29 cellular contexts compared by ENCODE assay signal in the genomic region with DNA sequence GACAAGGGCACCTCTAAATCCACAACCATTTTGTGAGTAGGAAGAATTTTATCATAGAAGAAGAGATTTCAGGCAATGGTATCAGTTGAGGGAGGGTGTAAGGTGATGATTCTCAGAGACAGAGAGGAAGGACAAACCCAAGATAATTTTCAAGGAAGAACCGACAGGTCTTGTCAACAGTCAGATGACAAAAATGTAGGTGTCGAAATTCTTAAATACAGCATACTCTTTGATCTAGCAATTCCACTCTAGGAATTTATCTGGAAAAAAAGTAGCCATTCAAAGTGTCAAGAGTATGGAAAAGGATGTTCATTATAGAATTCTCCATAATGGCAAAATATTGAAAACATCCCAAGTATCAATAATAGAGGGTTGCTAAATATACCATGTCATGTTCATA.
"Had no signal": no experiment of that assay in that cellular context is flagged by ENCODE, and none has a peak within 500 bp of the region (broad histone marks: within the 10 kb centered on the region; RNA-seq: fewer than 3 reads in every experiment).

No MANE protein-coding gene starts in this region.

- H3K27me3 Mint-ChIP-seq: activated CD4-positive, alpha-beta T cell treated with anti-CD3 and anti-CD28 coated beads for 36 hours; activated naive CD8-positive, alpha-beta T cell had no signal

- H3K27ac Mint-ChIP-seq: activated CD4-positive, alpha-beta memory T cell treated with anti-CD3 and anti-CD28 coated beads for 36 hours; activated CD4-positive, alpha-beta T cell treated with anti-CD3 and anti-CD28 coated beads for 36 hours; activated CD4-positive, alpha-beta T cell treated with anti-CD3 and anti-CD28 coated beads, Interleukin-2, amount 10 ng/mL, durations not matched to agents 24 days and 14 days; activated CD8-positive, alpha-beta memory T cell treated with anti-CD3 and anti-CD28 coated beads, Interleukin-2, amount 10 ng/mL, durations not matched to agents 7 days and 5 days; activated CD8-positive, alpha-beta T cell treated with anti-CD3 and anti-CD28 coated beads, Interleukin-2, amount 10 ng/mL, durations not matched to agents 7 days and 5 days; activated naive CD8-positive, alpha-beta T cell had no signal

- H3K4me3 Mint-ChIP-seq: activated CD4-positive, alpha-beta memory T cell treated with anti-CD3 and anti-CD28 coated beads for 36 hours; activated CD4-positive, alpha-beta T cell treated with anti-CD3 and anti-CD28 coated beads for 36 hours; activated CD4-positive, alpha-beta T cell treated with anti-CD3 and anti-CD28 coated beads, Interleukin-2, amount 10 ng/mL, durations not matched to agents 24 days and 14 days; activated CD8-positive, alpha-beta memory T cell treated with anti-CD3 and anti-CD28 coated beads, Interleukin-2, amount 10 ng/mL, durations not matched to agents 7 days and 5 days; activated CD8-positive, alpha-beta T cell treated with anti-CD3 and anti-CD28 coated beads, Interleukin-2, amount 10 ng/mL, durations not matched to agents 7 days and 5 days; activated naive CD8-positive, alpha-beta T cell had no signal

- H3K27ac ChIP-seq: brain microvascular endothelial cell, colonic mucosa, esophagus muscularis mucosa, foreskin keratinocyte, gastrocnemius medialis had no signal

- H3K36me3 Mint-ChIP-seq: activated CD4-positive, alpha-beta memory T cell treated with anti-CD3 and anti-CD28 coated beads for 36 hours; activated CD8-positive, alpha-beta memory T cell treated with anti-CD3 and anti-CD28 coated beads, Interleukin-2, amount 10 ng/mL, durations not matched to agents 7 days and 5 days; activated naive CD8-positive, alpha-beta T cell had no signal

- H3K9me3 ChIP-seq: colonic mucosa, esophagus muscularis mucosa, gastrocnemius medialis, heart left ventricle had no signal

- H3K36me3 ChIP-seq: brain microvascular endothelial cell, colonic mucosa, esophagus muscularis mucosa, gastrocnemius medialis, heart left ventricle had no signal

- DNase-seq: activated CD4-positive, alpha-beta memory T cell treated with anti-CD3 and anti-CD28 coated beads for 36 hours; activated CD4-positive, alpha-beta T cell treated with anti-CD3 and anti-CD28 coated beads for 36 hours; activated CD4-positive, alpha-beta T cell treated with anti-CD3 and anti-CD28 coated beads, Interleukin-2, amount 10 ng/mL, durations not matched to agents 24 days and 14 days; activated CD4-positive, CD25-positive, alpha-beta regulatory T cell; activated CD4-positive, CD25-positive, alpha-beta regulatory T cell treated with anti-CD3 and anti-CD28 coated beads, Interleukin-2, amount 50 U/mL, for 72 hours; activated CD8-positive, alpha-beta memory T cell treated with anti-CD3 and anti-CD28 coated beads, Interleukin-2, amount 10 ng/mL, durations not matched to agents 7 days and 5 days; activated CD8-positive, alpha-beta memory T cell treated with anti-CD3 and anti-CD28 coated beads, Interleukin-2, amount 50 U/mL, for 4 hours; activated CD8-positive, alpha-beta T cell treated with anti-CD3 and anti-CD28 coated beads, Interleukin-2, amount 10 ng/mL, durations not matched to agents 7 days and 5 days; activated effector memory CD4-positive, alpha-beta T cell treated with Interleukin-2 at 50 U/mL for 16 hours; activated gamma-delta T cell treated with Interleukin-2 at 50 U/mL for 16 hours; activated naive CD4-positive, alpha-beta T cell treated with anti-CD3 and anti-CD28 coated beads, Interleukin-2, amount 50 U/mL, for 16 hours; activated naive CD4-positive, alpha-beta T cell treated with Interleukin-2 at 50 U/mL for 16 hours; activated T-cell treated with anti-CD3 and anti-CD28 coated beads, Interleukin-2, amount 50 U/mL, for 1 hour; activated T-cell treated with anti-CD3 and anti-CD28 coated beads, Interleukin-2, amount 50 U/mL, for 48 hours; amniotic stem cell; anterior cingulate cortex; brain microvascular endothelial cell; central memory CD4-positive, alpha-beta T cell; cerebellar nuclear complex; colonic mucosa; effector CD8-positive, alpha-beta T cell; erythroblast; foreskin keratinocyte; gastrocnemius medialis; glutamatergic neuron; heart left ventricle; T-helper 2 cell had no signal

- H3K27me3 ChIP-seq: brain microvascular endothelial cell, colonic mucosa, esophagus muscularis mucosa, foreskin keratinocyte, gastrocnemius medialis, heart left ventricle had no signal

- H3K4me3 ChIP-seq: colonic mucosa, esophagus muscularis mucosa, gastrocnemius medialis, heart left ventricle had no signal

- ATAC-seq: activated CD4-positive, alpha-beta T cell treated with anti-CD3 and anti-CD28 coated beads for 36 hours; activated CD8-positive, alpha-beta memory T cell treated with anti-CD3 and anti-CD28 coated beads, Interleukin-2, amount 10 ng/mL, durations not matched to agents 7 days and 5 days; activated CD8-positive, alpha-beta T cell treated with anti-CD3 and anti-CD28 coated beads, Interleukin-2, amount 10 ng/mL, durations not matched to agents 7 days and 5 days; foreskin keratinocyte; gastrocnemius medialis; heart left ventricle had no signal

- H3K9me3 Mint-ChIP-seq: activated CD4-positive, alpha-beta memory T cell treated with anti-CD3 and anti-CD28 coated beads for 36 hours; activated CD4-positive, alpha-beta T cell treated with anti-CD3 and anti-CD28 coated beads, Interleukin-2, amount 10 ng/mL, durations not matched to agents 24 days and 14 days had no signal
